ENCODE assay signal across 11 cellular contexts in genomic region chr18:10015288-10015701, GRCh38.
DNase-seq lines count a peak whose midpoint lies in the region; ATAC-seq, FAIRE-seq and TF ChIP-seq lines count a peak whose summit lies in the region.
"Had no signal": no experiment of that assay in that cellular context is flagged by ENCODE, and none has a peak within 500 bp of the region (broad histone marks: within the 10 kb centered on the region; RNA-seq: fewer than 3 reads in every experiment).

No MANE protein-coding gene starts in this region.

- no peak overlapping the region for H3K9ac ChIP-seq in H1 (replicated peaks in 1 of 4; ENCODE audit: extremely low read depth in 1 of 4, low read depth in 3 of 4, low read length in 3 of 4)

- DNase-seq in LHCN-M2 (ENCODE audit: low read depth) (peak; percentile 58), H1 (ENCODE audit: low read depth in 1 of 2, low spot score in 2 of 2) (no peak), left lobe of liver (ENCODE audit: low spot score) (peak; percentile 7), urothelium cell line (ENCODE audit: low spot score) (peak; percentile 65)
- DNase-seq in activated effector memory CD4-positive, alpha-beta T cell treated with anti-CD3 and anti-CD28 coated beads, Interleukin-2, amount 50 U/mL, for 16 hours: no peak
- no peak for DNase-seq in activated CD4-positive, CD25-positive, alpha-beta regulatory T cell treated with anti-CD3 and anti-CD28 coated beads, Interleukin-2, amount 50 U/mL, for 72 hours
- DNase-seq: activated T-cell treated with anti-CD3 and anti-CD28 coated beads, Interleukin-2, amount 50 U/mL, for 48 hours; spleen had no signal

- H2BK5ac ChIP-seq in H1 (ENCODE audit: low read depth, low read length): no peak overlapping the region

- no peaks in the 10 kb centered on the region for H3K36me3 ChIP-seq in H1 (ENCODE audit: control insufficient read depth in 2 of 4, insufficient read depth in 4 of 4, low read length in 3 of 4)
- H3K36me3 ChIP-seq: breast epithelium, HAP-1, spleen had no signal

- TF ChIP-seq POLR2A in H1 (IDR thresholded peaks at IDR 0.05; ENCODE audit: control extremely low read depth in 1 of 2, low read depth in 2 of 2, low read length in 2 of 2) (no peak), GM18505 (IDR thresholded peaks at IDR 0.05; ENCODE audit: borderline replicate concordance, extremely low read depth, insufficient read depth, insufficient read length) (no peak)

- no peak overlapping the region for H3K27ac ChIP-seq in H1 (ENCODE audit: low read depth, low read length)
- H3K27ac ChIP-seq: breast epithelium had no signal

- no peak overlapping the region for H2AK5ac ChIP-seq in H1 (ENCODE audit: low read depth, low read length)

- no peak overlapping the region for H2BK120ac ChIP-seq in H1 (replicated peaks; ENCODE audit: low read depth, low read length)

- no peak overlapping the region for H3K4me2 ChIP-seq in H1 (ENCODE audit: insufficient read depth in 1 of 2, low read depth in 2 of 2, low read length in 2 of 2)

- 0 out of 7 replicates have a peak, but pooled peaks cover 0 to 2% (median 0%) of the 10 kb centered on the region in 4 experiments for H3K27me3 ChIP-seq in H1 (replicated peaks in 1 of 4; ENCODE audit: control insufficient read depth in 3 of 4, extremely low read depth in 1 of 4, insufficient read depth in 3 of 4, low read length in 3 of 4)
- H3K27me3 ChIP-seq: breast epithelium, spleen had no signal

- H4K8ac ChIP-seq in H1 (ENCODE audit: extremely low read depth, insufficient read depth, low read length): no peak overlapping the region

- no peak overlapping the region for H3K14ac ChIP-seq in H1 (ENCODE audit: insufficient read length)

- peak overlapping the region; percentile 21; the same call in 1 of the 2 replicates for H2AFZ ChIP-seq in H1 (ENCODE audit: low read length)

- no peaks in the 10 kb centered on the region for H3K23me2 ChIP-seq in H1 (ENCODE audit: low read depth, low read length)

- no peak overlapping the region for H2BK12ac ChIP-seq in H1 (ENCODE audit: low read depth, low read length)

- no peaks in the 10 kb centered on the region for H3K4me1 ChIP-seq in H1 (replicated peaks in 1 of 4; ENCODE audit: control insufficient read depth in 3 of 4, insufficient read depth in 4 of 4, low read length in 3 of 4)
- H3K4me1 ChIP-seq: HAP-1 had no signal

- ATAC-seq in left lobe of liver: no peak
- no peak for ATAC-seq in GM18505 (IDR thresholded peaks at IDR 0.05; ENCODE audit: unreplicated experiment)

- TF ChIP-seq CTCF in H1 (IDR thresholded peaks at IDR 0.05; ENCODE audit: control extremely low read depth in 1 of 3, insufficient read depth in 1 of 3, low read depth in 1 of 3, low read length in 3 of 3): no peak

- FAIRE-seq in H1 (lab: Jason Lieb, UNC) (no peak), urothelium cell line (lab: Jason Lieb, UNC) (no peak)

- TF ChIP-seq EP300 in H1 (IDR thresholded peaks at IDR 0.05; ENCODE audit: borderline replicate concordance in 1 of 2, low read depth in 2 of 2, low read length in 2 of 2): no peak

- no peak overlapping the region for H3K56ac ChIP-seq in H1 (replicated peaks; ENCODE audit: insufficient read length, low read depth, low read length)

- no peak overlapping the region for H3K18ac ChIP-seq in H1 (ENCODE audit: extremely low read depth, low read length)

- H4K5ac ChIP-seq in H1 (ENCODE audit: insufficient read length, low read depth, low read length): no peak overlapping the region

- H3K4me3 ChIP-seq in H1 (ENCODE audit: extremely low read depth in 1 of 4, insufficient read depth in 2 of 4, low read depth in 3 of 4, low read length in 4 of 4): no peak overlapping the region
- H3K4me3 ChIP-seq: breast epithelium, HAP-1, spleen had no signal

- no peak overlapping the region for H2BK15ac ChIP-seq in H1 (ENCODE audit: low read length)

- H3K4ac ChIP-seq in H1 (replicated peaks; ENCODE audit: insufficient read length, low read depth, low read length): no peak overlapping the region

- H3K79me2 ChIP-seq in H1 (ENCODE audit: control insufficient read depth in 1 of 2, insufficient read depth in 2 of 2, low read length in 2 of 2): no peaks in the 10 kb centered on the region

- CTCF ChIA-PET in H1 (lab: Charles Lee; ENCODE audit: partially characterized antibody): interaction anchor here (0.6 to 1.0 kb wide), 2 partner anchors 12 to 503 kb away, joined by 3 to 5 read pairs; no protein-coding TSS in a partner anchor

- H2BK20ac ChIP-seq in H1 (ENCODE audit: low read length): no peak overlapping the region

- H3K79me1 ChIP-seq in H1 (ENCODE audit: low read depth, low read length): no peaks in the 10 kb centered on the region

- H3K23ac ChIP-seq in H1 (ENCODE audit: insufficient read length): no peak overlapping the region

- H3K9me3 ChIP-seq in H1 (ENCODE audit: insufficient read depth in 2 of 2, low read depth in 1 of 2, low read length in 1 of 2): no peaks in the 10 kb centered on the region
- H3K9me3 ChIP-seq: breast epithelium, HAP-1, spleen had no signal

- WGBS in H1 (ENCODE audit: extremely low coverage in 1 of 2, insufficient coverage in 1 of 2, insufficient read length in 1 of 2, insufficient replicate concordance in 2 of 2, low coverage in 1 of 2, low lambda C conversion rate in 2 of 2, missing lambda C conversion rate in 1 of 2), 2 experiments: 87% methylated on average over 9 of the region's 9 CpGs; no CpG with 5 or more reads in 1 of the 2 experiments

- POLR2A ChIA-PET in H1 (lab: Charles Lee; ENCODE audit: partially characterized antibody): no interaction called here

- no peaks in the 10 kb centered on the region for H4K20me1 ChIP-seq in H1 (replicated peaks in 1 of 2; ENCODE audit: control insufficient read depth in 1 of 2, insufficient read depth in 2 of 2, low read length in 2 of 2)

- TF ChIP-seq RAD21 in H1 (IDR thresholded peaks at IDR 0.05 in 1 of 2, conservative IDR thresholded peaks at IDR 0.05 in 1 of 2; ENCODE audit: low read depth in 2 of 2, low read length in 2 of 2): no peak

- no peak overlapping the region for H4K91ac ChIP-seq in H1 (replicated peaks; ENCODE audit: insufficient read length, low read length)

TF ChIP-seq in H1, 55 proteins besides CTCF, POLR2A, EP300 and RAD21:
- no peak for TF ChIP-seq POU5F1 (IDR thresholded peaks at IDR 0.05; ENCODE audit: low read depth, low read length)
- no peak for TF ChIP-seq TAF1 (IDR thresholded peaks at IDR 0.05; ENCODE audit: low read depth, low read length)
- no peak for TF ChIP-seq JUND (IDR thresholded peaks at IDR 0.05; ENCODE audit: low read length)
- no peak for TF ChIP-seq FOSL1 (IDR thresholded peaks at IDR 0.05; ENCODE audit: insufficient read depth, low read depth, low read length)
- no peak for TF ChIP-seq SRF (IDR thresholded peaks at IDR 0.05; ENCODE audit: low read depth, low read length)
- no peak for TF ChIP-seq SIRT6 (IDR thresholded peaks at IDR 0.05; ENCODE audit: low read length)
- TF ChIP-seq BCL11A (IDR thresholded peaks at IDR 0.05; ENCODE audit: low read depth in 2 of 2, low read length in 2 of 2): no peak
- TF ChIP-seq JUN (IDR thresholded peaks at IDR 0.05; ENCODE audit: low read depth, low read length): no peak
- no peak for TF ChIP-seq CREB1 (IDR thresholded peaks at IDR 0.05)
- no peak for TF ChIP-seq CHD1 (IDR thresholded peaks at IDR 0.05; ENCODE audit: low read depth, low read length)
- TF ChIP-seq PHF8 (conservative IDR thresholded peaks at IDR 0.05; ENCODE audit: low read depth, low read length): no peak
- no peak for TF ChIP-seq MAX (IDR thresholded peaks at IDR 0.05)
- TF ChIP-seq SAP30 (IDR thresholded peaks at IDR 0.05; ENCODE audit: insufficient read depth, insufficient replicate concordance, low read length): no peak
- TF ChIP-seq SUZ12 (IDR thresholded peaks at IDR 0.05; ENCODE audit: low read length): no peak
- no peak for TF ChIP-seq TCF12 (IDR thresholded peaks at IDR 0.05; ENCODE audit: low read depth, low read length)
- TF ChIP-seq ATF3 (IDR thresholded peaks at IDR 0.05; ENCODE audit: insufficient read depth, low read depth, low read length): no peak
- TF ChIP-seq HDAC2 (IDR thresholded peaks at IDR 0.05; ENCODE audit: borderline replicate concordance in 1 of 2, low read depth in 2 of 2, low read length in 2 of 2): no peak
- no peak for TF ChIP-seq RFX5 (IDR thresholded peaks at IDR 0.05; ENCODE audit: borderline replicate concordance, low read depth, low read length)

Comparison
In these comparisons a context has a peak if more than half of its experiments do, and no peak if none do; other contexts are left out.
1. DNase-seq: peak in LHCN-M2 (single experiment), left lobe of liver (single experiment) and urothelium cell line (single experiment); none in H1 (0 of 2), activated effector memory CD4-positive, alpha-beta T cell treated with anti-CD3 and anti-CD28 coated beads, Interleukin-2, amount 50 U/mL, for 16 hours (single experiment) and activated CD4-positive, CD25-positive, alpha-beta regulatory T cell treated with anti-CD3 and anti-CD28 coated beads, Interleukin-2, amount 50 U/mL, for 72 hours (single experiment).